In the genomic region with DNA sequence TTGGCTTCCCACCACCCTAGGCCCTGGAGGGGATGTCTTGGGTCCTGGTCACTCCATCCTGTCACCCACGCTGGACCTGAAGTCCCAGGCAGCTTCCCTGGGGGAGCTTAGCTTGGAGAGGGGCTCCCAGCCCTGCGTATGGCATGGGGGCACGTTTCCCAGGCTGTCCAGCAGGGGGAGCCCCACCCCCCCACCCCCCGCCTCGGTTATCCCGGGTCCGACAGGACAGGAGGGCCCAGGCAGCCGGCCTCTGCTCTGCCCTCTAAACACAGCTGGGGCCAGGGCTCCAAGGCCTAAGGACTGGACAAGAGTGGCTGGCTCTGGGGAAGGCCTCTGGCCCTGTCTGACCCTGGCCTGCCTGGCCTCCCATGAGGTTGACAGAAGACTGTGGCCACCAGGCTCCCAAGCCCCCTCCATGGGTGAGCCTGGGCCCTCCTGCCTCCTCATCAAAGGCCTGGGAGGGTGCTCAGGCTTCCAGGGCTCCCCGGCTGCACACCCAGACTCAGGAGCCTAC, we compare ENCODE assay signal across 10 cellular contexts.
DNase-seq lines count a peak whose midpoint lies in the region; ATAC-seq and TF ChIP-seq lines count a peak whose summit lies in the region.
"Had no signal": no experiment of that assay in that cellular context is flagged by ENCODE, and none has a peak within 500 bp of the region (broad histone marks: within the 10 kb centered on the region; RNA-seq: fewer than 3 reads in every experiment).

No MANE protein-coding gene starts in this region.

- no peak overlapping the region for H3K4me3 Mint-ChIP-seq in progenitor cell of endocrine pancreas (ENCODE audit: low read depth)
- H3K4me3 Mint-ChIP-seq: CD4-positive, CD25-positive, alpha-beta regulatory T cell had no signal

- peak; percentile 61 for DNase-seq in NCI-H82 (lab: John Stamatoyannopoulos, UW)
- no peak for DNase-seq in NCI-H82 treated with DMSO at 0.1 percent for 48 hours (lab: John Stamatoyannopoulos, UW; ENCODE audit: unreplicated experiment)
- peak; percentile 13 for DNase-seq in KG1 (lab: John Stamatoyannopoulos, UW)
- no peak for DNase-seq in dorsolateral prefrontal cortex
- DNase-seq in progenitor cell of endocrine pancreas (ENCODE audit: low spot score, unreplicated experiment): no peak
- DNase-seq in NCI-H2029 (lab: John Stamatoyannopoulos, UW): no peak
- no peak for DNase-seq in superior temporal gyrus (ENCODE audit: extremely low spot score)
- DNase-seq: CD4-positive, CD25-positive, alpha-beta regulatory T cell; NCI-H1092 treated with DMSO at 0.1 percent for 48 hours had no signal

- peaks cover 23% of the 10 kb centered on the region for H3K27me3 Mint-ChIP-seq in progenitor cell of endocrine pancreas

- no peaks in the 10 kb centered on the region for H3K4me1 Mint-ChIP-seq in progenitor cell of endocrine pancreas (ENCODE audit: low read depth)
- H3K4me1 Mint-ChIP-seq: CD4-positive, CD25-positive, alpha-beta regulatory T cell had no signal

- peak in 54 of 56 donors; percentile 35 to 72 (median 60) for TF ChIP-seq CTCF in dorsolateral prefrontal cortex (IDR thresholded peaks at IDR 0.05 in 54 of 56, conservative IDR thresholded peaks at IDR 0.05 in 2 of 56; ENCODE audit: low read depth in 1 of 56, partially characterized antibody in 56 of 56)
- peak; percentile 66 for TF ChIP-seq CTCF in progenitor cell of endocrine pancreas (IDR thresholded peaks at IDR 0.05; ENCODE audit: unreplicated experiment)

- peak overlapping the region in 1 of 59 donors; percentile 40 for H3K27ac ChIP-seq in dorsolateral prefrontal cortex

- H3K27me3 ChIP-seq in dorsolateral prefrontal cortex: no peaks in the 10 kb centered on the region

- H3K9me3 Mint-ChIP-seq in progenitor cell of endocrine pancreas (ENCODE audit: low read depth): no peaks in the 10 kb centered on the region
- H3K9me3 Mint-ChIP-seq: CD4-positive, CD25-positive, alpha-beta regulatory T cell had no signal

- intact Hi-C loops in dorsolateral prefrontal cortex (cut with DNase I): loop anchor here in 1 of 2 donors (5.0 kb wide), 1 partner anchor 33 kb away; no protein-coding TSS in a partner anchor

- no peak for ATAC-seq in HG03457 (IDR thresholded peaks at IDR 0.05; ENCODE audit: unreplicated experiment)

- no peak overlapping the region for H3K27ac Mint-ChIP-seq in progenitor cell of endocrine pancreas
- H3K27ac Mint-ChIP-seq: CD4-positive, CD25-positive, alpha-beta regulatory T cell had no signal

- H3K4me3 ChIP-seq in dorsolateral prefrontal cortex: no peak overlapping the region

- H3K36me3 Mint-ChIP-seq in progenitor cell of endocrine pancreas (ENCODE audit: insufficient read depth): no peaks in the 10 kb centered on the region
- H3K36me3 Mint-ChIP-seq: CD4-positive, CD25-positive, alpha-beta regulatory T cell had no signal

Comparison
In these comparisons a context has a peak if more than half of its experiments do, and no peak if none do; other contexts are left out.
1. DNase-seq: peak in NCI-H82 (single experiment) and KG1 (single experiment); none in NCI-H82 treated with DMSO at 0.1 percent for 48 hours (single experiment), dorsolateral prefrontal cortex (0 of 10), progenitor cell of endocrine pancreas (single experiment), NCI-H2029 (single experiment) and superior temporal gyrus (single experiment).